Comparison of ENCODE assay signal across 1 cellular context in genomic region chr1:156746381-156746715, GRCh38.
TF ChIP-seq lines count a peak whose summit lies in the region.

No MANE protein-coding gene starts in this region.

TF ChIP-seq in IMR-90, 13 proteins besides CTCF, POLR2A, EP300 and RAD21 (continued from another document):
- TF ChIP-seq ELK1 (IDR thresholded peaks at IDR 0.05; ENCODE audit: borderline replicate concordance, low read depth, low read length), result no peak
- 0 out of 2 replicates have a peak, but pooled peaks have one; percentile 26 for TF ChIP-seq MXI1 (IDR thresholded peaks at IDR 0.05; ENCODE audit: borderline replicate concordance, low read depth, low read length)
- TF ChIP-seq USF2 (IDR thresholded peaks at IDR 0.05; ENCODE audit: low read depth, low read length), result peak; percentile 85
- TF ChIP-seq CEBPB (IDR thresholded peaks at IDR 0.05; ENCODE audit: low read depth, low read length), result no peak
- no peak for TF ChIP-seq CHD1 (IDR thresholded peaks at IDR 0.05; ENCODE audit: low read depth, low read length)
- no peak for TF ChIP-seq FOS (IDR thresholded peaks at IDR 0.05; ENCODE audit: low read depth, low read length)
- no peak for TF ChIP-seq NFE2L2 (IDR thresholded peaks at IDR 0.05; ENCODE audit: low read depth, low read length)
- TF ChIP-seq SMC3 (IDR thresholded peaks at IDR 0.05; ENCODE audit: low read depth, low read length), result no peak
- TF ChIP-seq RCOR1 (IDR thresholded peaks at IDR 0.05; ENCODE audit: insufficient replicate concordance, low read length), result no peak
